Comparison of ENCODE assay signal across 1 cellular context in genomic region chr17:77331161-77331864, GRCh38.
A peak's percentile ranks its signal among the peaks of the same experiment; 100 is the strongest.
TF ChIP-seq lines count a peak whose summit lies in the region.

No MANE protein-coding gene starts in this region.

TF ChIP-seq in HEK293, 187 proteins besides CTCF, POLR2A, EP300 and RAD21 (continued from another document and continues in another):
- TF ChIP-seq PATZ1 (tag by site-specific recombination; IDR thresholded peaks at IDR 0.05) (peak; percentile 40; the same call in 1 of the 2 replicates), ZNF776 (tag by site-specific recombination; IDR thresholded peaks at IDR 0.05; ENCODE audit: borderline replicate concordance) (no peak), ZBTB21 (tag by site-specific recombination; IDR thresholded peaks at IDR 0.05) (no peak), ZNF311 (tag by site-specific recombination; IDR thresholded peaks at IDR 0.05; ENCODE audit: borderline replicate concordance) (no peak), ZNF548 (tag by site-specific recombination; IDR thresholded peaks at IDR 0.05) (no peak), ZBTB10 (tag by site-specific recombination; IDR thresholded peaks at IDR 0.05) (no peak), KLF8 (tag by site-specific recombination; IDR thresholded peaks at IDR 0.05) (peak; percentile 36; the same call in 1 of the 2 replicates), PBX3 (CRISPR knock-in tag; IDR thresholded peaks at IDR 0.05) (no peak), ZBTB26 (tag by site-specific recombination; optimal IDR thresholded peaks at IDR 0.05) (peak; percentile 22), HOXD13 (CRISPR knock-in tag; IDR thresholded peaks at IDR 0.05; ENCODE audit: borderline replicate concordance) (no peak), KLF16 (tag by site-specific recombination; IDR thresholded peaks at IDR 0.05) (peak; percentile 52; the same call in 1 of the 2 replicates), ZNF2 (tag by site-specific recombination; IDR thresholded peaks at IDR 0.05) (peak; percentile 81), ZNF426 (tag by site-specific recombination; IDR thresholded peaks at IDR 0.05) (no peak), ZXDB (tag by site-specific recombination; IDR thresholded peaks at IDR 0.05) (no peak), ZNF184 (tag by site-specific recombination; IDR thresholded peaks at IDR 0.05) (no peak), ZNF202 (tag by site-specific recombination; IDR thresholded peaks at IDR 0.05; ENCODE audit: borderline replicate concordance) (no peak), ZBTB49 (tag by site-specific recombination; IDR thresholded peaks at IDR 0.05; ENCODE audit: low read depth) (no peak), HOXA7 (CRISPR knock-in tag; IDR thresholded peaks at IDR 0.05; ENCODE audit: borderline replicate concordance) (no peak), ZFP69B (tag by site-specific recombination; IDR thresholded peaks at IDR 0.05) (no peak), REPIN1 (tag by site-specific recombination; IDR thresholded peaks at IDR 0.05; ENCODE audit: low read depth) (no peak), ZBTB11 (tag by site-specific recombination; conservative IDR thresholded peaks at IDR 0.05; ENCODE audit: low read depth) (no peak), ZNF623 (tag by site-specific recombination; IDR thresholded peaks at IDR 0.05) (no peak), ZNF274 (IDR thresholded peaks at IDR 0.05; ENCODE audit: low read length) (no peak), ZNF274 (tag by site-specific recombination; IDR thresholded peaks at IDR 0.05; ENCODE audit: borderline replicate concordance) (no peak), PRDM10 (tag by site-specific recombination; IDR thresholded peaks at IDR 0.05) (no peak), ZNF223 (tag by site-specific recombination; IDR thresholded peaks at IDR 0.05) (no peak), ZNF768 (tag by site-specific recombination; IDR thresholded peaks at IDR 0.05) (no peak), ZNF132 (tag by site-specific recombination; IDR thresholded peaks at IDR 0.05; ENCODE audit: borderline replicate concordance) (no peak), ZFP37 (tag by site-specific recombination; IDR thresholded peaks at IDR 0.05) (no peak), ZNF140 (tag by site-specific recombination; IDR thresholded peaks at IDR 0.05) (no peak), ZNF354C (tag by site-specific recombination; IDR thresholded peaks at IDR 0.05; ENCODE audit: borderline replicate concordance, low read depth) (no peak), PRDM6 (tag by site-specific recombination; IDR thresholded peaks at IDR 0.05) (no peak), ZNF677 (tag by site-specific recombination; IDR thresholded peaks at IDR 0.05) (no peak), ZNF544 (tag by site-specific recombination; IDR thresholded peaks at IDR 0.05) (no peak), ZSCAN18 (tag by site-specific recombination; IDR thresholded peaks at IDR 0.05) (no peak), ZFHX2 (tag by site-specific recombination; conservative IDR thresholded peaks at IDR 0.05) (peak; percentile 91), ZNF416 (tag by site-specific recombination; IDR thresholded peaks at IDR 0.05) (no peak), ZNF488 (tag by site-specific recombination; IDR thresholded peaks at IDR 0.05) (no peak)
